ENCODE assay signal across 11 cellular contexts in genomic region chr4:13599159-13599558, GRCh38. TPM values are rescaled to one million over a fixed set of nuclear protein-coding genes. Genes with fewer than 3 reads are reported as not detected.
DNase-seq lines count a peak whose midpoint lies in the region; ATAC-seq and TF ChIP-seq lines count a peak whose summit lies in the region.
"Had no signal": no experiment of that assay in that cellular context is flagged by ENCODE, and none has a peak within 500 bp of the region (broad histone marks: within the 10 kb centered on the region; RNA-seq: fewer than 3 reads in every experiment).

No MANE protein-coding gene starts in this region.

- H3K9ac ChIP-seq in GM23248: no peak overlapping the region

- H3K36me3 Mint-ChIP-seq in immature natural killer cell: peaks cover 43 to 67% (median 44%) of the 10 kb centered on the region in 3 donors

- peaks cover 0 to 3% (median 0%) of the 10 kb centered on the region in 3 donors for H3K27me3 Mint-ChIP-seq in immature natural killer cell (ENCODE audit: low read depth in 3 of 3)

- ATAC-seq in GM21529 (IDR thresholded peaks at IDR 0.05; ENCODE audit: unreplicated experiment) (no peak), GM18868 (IDR thresholded peaks at IDR 0.05; ENCODE audit: unreplicated experiment) (no peak)

- peaks cover 17% of the 10 kb centered on the region for H3K4me1 ChIP-seq in GM23248 (ENCODE audit: insufficient read depth)

- 57 to 72% methylated on average over 5 of the region's 5 CpGs for WGBS in GM23248 (ENCODE audit: low coverage in 1 of 2, low lambda C conversion rate in 2 of 2, missing lambda C conversion rate in 2 of 2), 2 experiments

- H3K9me3 Mint-ChIP-seq in immature natural killer cell: no peaks in the 10 kb centered on the region

- peaks cover 0 to 4% of the 10 kb centered on the region in 2 donors for H3K4me1 Mint-ChIP-seq in immature natural killer cell

- H3K36me3 ChIP-seq in GM23248 (ENCODE audit: low read depth): peaks cover 52% of the 10 kb centered on the region

- H3K4me3 ChIP-seq in AG09309 (ENCODE audit: control insufficient read depth, low read depth, low read length) (no peak overlapping the region), GM23248 (no peak overlapping the region)

- no peaks in the 10 kb centered on the region for H3K27me3 ChIP-seq in GM23248 (replicated peaks; ENCODE audit: insufficient read depth)

- H2AFZ ChIP-seq in GM23248: no peak overlapping the region

- TF ChIP-seq CTCF in AG09309 (IDR thresholded peaks at IDR 0.05; ENCODE audit: control insufficient read depth, insufficient read depth, low read depth, low read length, missing control alignments): peak; percentile 29

- H3K27ac ChIP-seq in GM23248: no peak overlapping the region

- in situ Hi-C loops in GM23248 (cut with MboI): no loop called here

- peaks cover 14% of the 10 kb centered on the region for H3F3A ChIP-seq in GM23248 (ENCODE audit: insufficient read depth)

- no peak overlapping the region for H3K4me2 ChIP-seq in GM23248 (ENCODE audit: unreplicated experiment)

- no peaks in the 10 kb centered on the region for H3K79me2 ChIP-seq in GM23248 (ENCODE audit: insufficient read depth)

- no peak overlapping the region for H3K4me3 Mint-ChIP-seq in immature natural killer cell

- no peaks in the 10 kb centered on the region for H4K20me1 ChIP-seq in GM23248 (ENCODE audit: insufficient read depth)

- H3K27ac Mint-ChIP-seq in immature natural killer cell: no peak overlapping the region

- no peaks in the 10 kb centered on the region for H3K9me3 ChIP-seq in GM23248 (ENCODE audit: low read depth)

- no peaks in the 10 kb centered on the region for H3K9me2 ChIP-seq in GM23248 (ENCODE audit: insufficient read depth)

- DNase-seq in AG09309 (ENCODE audit: low read depth): no peak
- peak; percentile 9 for DNase-seq in GM23248
- DNase-seq in astrocyte of the hippocampus (ENCODE audit: low read depth, low spot score): peak; percentile 11
- peak; percentile 70 for DNase-seq in kidney tubule cell (ENCODE audit: low spot score)
- DNase-seq in NCI-H2227 treated with DMSO at 0.1 percent for 48 hours (lab: John Stamatoyannopoulos, UW): no peak
- no peak for DNase-seq in immature natural killer cell
- DNase-seq: NCI-H345 had no signal

RNA-seq across cellular contexts. Expression of gene BOD1L1, which starts 28.4 kb away (rescaled TPM):
- total RNA-seq in GM23248 (2014; rRNA removed; shearing (Covaris generic)): 16.5 and 17.3 TPM in 2 replicates
- polyA plus RNA-seq in GM23248 (2016; fragmentation: Nextera tagmentation; extraction: Ambion mirVana) (6.3 and 6.6 TPM in 2 replicates), immature natural killer cell (1 to 10 TPM in 2 of 3 donors, under 1 TPM in 1; 0.63 to 6.3 (median 1.9) TPM)

RNA-seq across cellular contexts. Expression of gene NKX3-2, which starts 54.9 kb away (rescaled TPM):
- under 0.01 and 0.13 TPM in 2 replicates for total RNA-seq in GM23248 (2014; rRNA removed; shearing (Covaris generic))
- polyA plus RNA-seq in GM23248 (2016; fragmentation: Nextera tagmentation; extraction: Ambion mirVana): not detected in 2 replicates
- not detected for polyA plus RNA-seq in immature natural killer cell
- total RNA-seq: frontal cortex had no signal
- polyA plus RNA-seq: aorta had no signal

Comparison
In these comparisons a context has a peak if more than half of its experiments do, and no peak if none do; other contexts are left out.
1. DNase-seq: peak in GM23248 (single experiment), astrocyte of the hippocampus (single experiment) and kidney tubule cell (single experiment); none in AG09309 (single experiment), NCI-H2227 treated with DMSO at 0.1 percent for 48 hours (single experiment) and immature natural killer cell (0 of 3).